ENCODE assay signal across 8 cellular contexts in the genomic region with DNA sequence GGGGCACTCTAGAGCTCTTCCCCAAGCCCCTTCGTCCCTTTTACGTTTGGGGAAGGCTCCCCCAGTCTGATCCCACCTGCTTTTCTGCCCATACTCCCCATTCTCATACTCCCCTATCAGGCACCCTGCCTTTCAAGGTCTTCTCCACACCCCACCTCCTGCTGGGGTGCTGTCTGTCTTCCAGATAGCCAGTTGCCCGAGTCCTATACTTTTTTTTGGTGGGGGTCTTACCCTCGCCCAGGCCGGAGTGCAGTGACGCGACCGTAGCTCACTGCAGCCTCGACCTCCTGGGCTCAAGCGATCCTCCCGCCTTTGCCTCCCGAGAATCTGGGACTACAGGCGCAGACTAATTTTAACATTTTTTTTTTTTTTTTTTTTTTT. TPM values are rescaled to one million over a fixed set of nuclear protein-coding genes. Genes with fewer than 3 reads are reported as not detected.
A peak's percentile ranks its signal among the peaks of the same experiment; 100 is the strongest.
DNase-seq lines count a peak whose midpoint lies in the region; ATAC-seq and TF ChIP-seq lines count a peak whose summit lies in the region.

No MANE protein-coding gene starts in this region.

- H3K9me3 ChIP-seq in neural cell (ENCODE audit: low read length) = no peaks in the 10 kb centered on the region

- H3K27me3 ChIP-seq in neural cell (ENCODE audit: insufficient read depth, low read depth, low read length) = no peaks in the 10 kb centered on the region

- H3K9me3 Mint-ChIP-seq in dendritic cell treated with granulocyte-macrophage colony-stimulating factor and Interleukin-4, amounts not matched to agents 40 ng/mL and 50 ng/mL, for 4 days = peaks cover 11% of the 10 kb centered on the region

- H3K27ac Mint-ChIP-seq in dendritic cell treated with granulocyte-macrophage colony-stimulating factor and Interleukin-4, amounts not matched to agents 40 ng/mL and 50 ng/mL, for 4 days = peak overlapping the region; percentile 96

- H3K27me3 Mint-ChIP-seq in dendritic cell treated with granulocyte-macrophage colony-stimulating factor and Interleukin-4, amounts not matched to agents 40 ng/mL and 50 ng/mL, for 4 days = peaks cover 38% of the 10 kb centered on the region

- peak overlapping the region; percentile 97 for H3K9ac ChIP-seq in neural cell (ENCODE audit: low read length)

- TF ChIP-seq EP300 in Ishikawa (IDR thresholded peaks at IDR 0.05; ENCODE audit: borderline replicate concordance) (no peak), neural cell (conservative IDR thresholded peaks at IDR 0.05; ENCODE audit: poor library complexity, severe bottlenecking) (no peak)

- peak overlapping the region; percentile 93 for H3K27ac ChIP-seq in C4-2B
- peak overlapping the region; percentile 84 for H3K27ac ChIP-seq in neural cell (ENCODE audit: low read length)

- peaks cover 38% of the 10 kb centered on the region for H3K36me3 Mint-ChIP-seq in dendritic cell treated with granulocyte-macrophage colony-stimulating factor and Interleukin-4, amounts not matched to agents 40 ng/mL and 50 ng/mL, for 4 days (ENCODE audit: low read depth)

- peak overlapping the region; percentile 49 for H3K4me2 ChIP-seq in neural cell (ENCODE audit: low read length)

- no peak for DNase-seq in stimulated activated CD4-positive, alpha-beta T cell treated with anti-CD3 and anti-CD28 coated beads, Interleukin-1b, Interleukin-23, amount 100 ng/mL, for 48 hours
- DNase-seq in NCI-H2227 treated with DMSO at 0.1 percent for 48 hours (lab: John Stamatoyannopoulos, UW) (no peak), amniotic stem cell (lab: John Stamatoyannopoulos, UW) (no peak)

- intact Hi-C loops in dendritic cell treated with granulocyte-macrophage colony-stimulating factor and Interleukin-4, amounts not matched to agents 40 ng/mL and 50 ng/mL, for 4 days (cut with micrococcal nuclease) = loop anchor here (2.0 to 5.0 kb wide), 2 partner anchors 57 to 343 kb away; a partner anchor contains a TSS

- TF ChIP-seq CTCF in C4-2B (conservative IDR thresholded peaks at IDR 0.05) = no peak
- TF ChIP-seq CTCF in neural cell (IDR thresholded peaks at IDR 0.05; ENCODE audit: poor library complexity, severe bottlenecking) = no peak

- H3K36me3 ChIP-seq in neural cell (ENCODE audit: insufficient read depth, low read length) = no peaks in the 10 kb centered on the region

- H3F3A ChIP-seq in neural cell (ENCODE audit: insufficient read depth, low read length, poor library complexity, severe bottlenecking) = no peaks in the 10 kb centered on the region

- H4K20me1 ChIP-seq in neural cell (ENCODE audit: insufficient read depth) = no peaks in the 10 kb centered on the region

- H3K4me3 Mint-ChIP-seq in dendritic cell treated with granulocyte-macrophage colony-stimulating factor and Interleukin-4, amounts not matched to agents 40 ng/mL and 50 ng/mL, for 4 days = peak overlapping the region; percentile 97

- no peak for ATAC-seq in HG03469 (IDR thresholded peaks at IDR 0.05; ENCODE audit: unreplicated experiment)

- H3K4me3 ChIP-seq in neural cell (ENCODE audit: low read length) = peak overlapping the region; percentile 81

- H3K4me1 Mint-ChIP-seq in dendritic cell treated with granulocyte-macrophage colony-stimulating factor and Interleukin-4, amounts not matched to agents 40 ng/mL and 50 ng/mL, for 4 days (ENCODE audit: low read depth) = peaks cover 38% of the 10 kb centered on the region

- H2AFZ ChIP-seq in neural cell (ENCODE audit: low read depth, low read length) = peak overlapping the region; percentile 98

- TF ChIP-seq RAD21 in Ishikawa (IDR thresholded peaks at IDR 0.05; ENCODE audit: low read depth) (no peak), neural cell (conservative IDR thresholded peaks at IDR 0.05) (no peak)

- no peaks in the 10 kb centered on the region for H3K79me2 ChIP-seq in neural cell (replicated peaks; ENCODE audit: insufficient read depth, low read length)

- no peaks in the 10 kb centered on the region for H3K9me2 ChIP-seq in neural cell (ENCODE audit: insufficient read depth, low read length)

TF ChIP-seq in Ishikawa, 13 proteins besides CTCF, POLR2A, EP300 and RAD21:
- TF ChIP-seq, protein P1, sequence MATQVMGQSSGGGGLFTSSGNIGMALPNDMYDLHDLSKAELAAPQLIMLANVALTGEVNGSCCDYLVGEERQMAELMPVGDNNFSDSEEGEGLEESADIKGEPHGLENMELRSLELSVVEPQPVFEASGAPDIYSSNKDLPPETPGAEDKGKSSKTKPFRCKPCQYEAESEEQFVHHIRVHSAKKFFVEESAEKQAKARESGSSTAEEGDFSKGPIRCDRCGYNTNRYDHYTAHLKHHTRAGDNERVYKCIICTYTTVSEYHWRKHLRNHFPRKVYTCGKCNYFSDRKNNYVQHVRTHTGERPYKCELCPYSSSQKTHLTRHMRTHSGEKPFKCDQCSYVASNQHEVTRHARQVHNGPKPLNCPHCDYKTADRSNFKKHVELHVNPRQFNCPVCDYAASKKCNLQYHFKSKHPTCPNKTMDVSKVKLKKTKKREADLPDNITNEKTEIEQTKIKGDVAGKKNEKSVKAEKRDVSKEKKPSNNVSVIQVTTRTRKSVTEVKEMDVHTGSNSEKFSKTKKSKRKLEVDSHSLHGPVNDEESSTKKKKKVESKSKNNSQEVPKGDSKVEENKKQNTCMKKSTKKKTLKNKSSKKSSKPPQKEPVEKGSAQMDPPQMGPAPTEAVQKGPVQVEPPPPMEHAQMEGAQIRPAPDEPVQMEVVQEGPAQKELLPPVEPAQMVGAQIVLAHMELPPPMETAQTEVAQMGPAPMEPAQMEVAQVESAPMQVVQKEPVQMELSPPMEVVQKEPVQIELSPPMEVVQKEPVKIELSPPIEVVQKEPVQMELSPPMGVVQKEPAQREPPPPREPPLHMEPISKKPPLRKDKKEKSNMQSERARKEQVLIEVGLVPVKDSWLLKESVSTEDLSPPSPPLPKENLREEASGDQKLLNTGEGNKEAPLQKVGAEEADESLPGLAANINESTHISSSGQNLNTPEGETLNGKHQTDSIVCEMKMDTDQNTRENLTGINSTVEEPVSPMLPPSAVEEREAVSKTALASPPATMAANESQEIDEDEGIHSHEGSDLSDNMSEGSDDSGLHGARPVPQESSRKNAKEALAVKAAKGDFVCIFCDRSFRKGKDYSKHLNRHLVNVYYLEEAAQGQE (IDR thresholded peaks at IDR 0.05; ENCODE audit: low read depth) = no peak
- TF ChIP-seq ZBTB7A (IDR thresholded peaks at IDR 0.05; ENCODE audit: low read depth) = peak; percentile 81
- no peak for TF ChIP-seq TEAD4 (IDR thresholded peaks at IDR 0.05)
- no peak for TF ChIP-seq NFIC (IDR thresholded peaks at IDR 0.05)

TF ChIP-seq in neural cell, 6 proteins besides CTCF, POLR2A, EP300 and RAD21:
- TF ChIP-seq POLR2AphosphoS5 (IDR thresholded peaks at IDR 0.05) = no peak
- TF ChIP-seq MXI1 (conservative IDR thresholded peaks at IDR 0.05; ENCODE audit: poor library complexity, severe bottlenecking) = no peak
- TF ChIP-seq, protein P1 (IDR thresholded peaks at IDR 0.05; ENCODE audit: borderline replicate concordance) = no peak
- TF ChIP-seq TAF1 (IDR thresholded peaks at IDR 0.05; ENCODE audit: low read depth) = no peak
- TF ChIP-seq SMC3 (conservative IDR thresholded peaks at IDR 0.05; ENCODE audit: poor library complexity) = no peak
- no peak for TF ChIP-seq EZH2 (IDR thresholded peaks at IDR 0.05; ENCODE audit: borderline replicate concordance, insufficient read depth, low read length, poor library complexity, severe bottlenecking)

RNA-seq across cellular contexts. Expression of a gene that starts 0.8 kb away (rescaled TPM):
- polyA plus RNA-seq in neural cell = 12.8 and 26.0 TPM in 2 replicates
- 8.1 and 9.7 TPM in 2 replicates for polyA minus RNA-seq in neural cell

RNA-seq across cellular contexts. Expression of a gene that starts 19.9 kb away (rescaled TPM):
- polyA plus RNA-seq in neural cell = 123 and 144 TPM in 2 replicates
- 39.2 and 39.8 TPM in 2 replicates for polyA minus RNA-seq in neural cell

RNA-seq across cellular contexts. Expression of a gene that starts 30.7 kb away (rescaled TPM):
- polyA plus RNA-seq in neural cell = not detected in 2 replicates
- not detected in 2 replicates for polyA minus RNA-seq in neural cell

RNA-seq across cellular contexts. Expression of a gene that starts 56.0 kb away (rescaled TPM):
- 75.9 and 82.9 TPM in 2 replicates for polyA plus RNA-seq in neural cell
- 29.9 and 33.5 TPM in 2 replicates for polyA minus RNA-seq in neural cell

RNA-seq across cellular contexts. Expression of a gene that starts 56.1 kb away (rescaled TPM):
- polyA plus RNA-seq in neural cell = 1.1 and 1.3 TPM in 2 replicates
- polyA minus RNA-seq in neural cell = 3.1 and 4.1 TPM in 2 replicates
